ENCODE assay signal across 1 cellular context in the genomic region with DNA sequence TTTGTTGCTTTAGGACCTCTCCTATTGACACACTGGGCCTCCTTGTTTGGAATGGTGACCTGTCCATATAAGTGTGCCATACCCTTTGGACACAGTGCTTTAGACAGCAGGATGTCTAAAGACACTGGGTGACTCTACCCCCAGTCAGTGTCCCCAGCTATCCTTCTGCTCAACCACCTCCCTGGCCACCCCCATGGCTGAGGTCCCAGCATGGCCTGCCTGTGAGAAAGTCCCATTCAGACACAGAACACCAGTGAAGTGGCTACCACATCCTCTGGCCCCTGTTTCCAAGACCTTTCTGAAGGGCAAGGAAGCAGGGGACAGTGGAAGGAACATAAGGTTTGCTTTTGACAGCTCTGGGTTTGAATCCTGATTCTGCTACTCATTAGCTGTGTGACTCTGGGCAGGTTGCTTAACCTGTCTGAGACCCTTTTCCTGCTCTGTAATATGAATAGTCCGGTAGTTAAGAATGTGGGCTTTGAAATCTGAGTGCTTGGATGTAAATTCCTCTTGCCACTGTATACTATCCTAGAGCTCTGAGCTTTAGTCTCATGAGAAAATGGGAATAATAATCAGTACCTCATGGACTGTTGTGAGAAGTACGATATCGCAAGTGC.
TF ChIP-seq lines count a peak whose summit lies in the region.

No MANE protein-coding gene starts in this region.

TF ChIP-seq in K562, 482 proteins besides CTCF, POLR2A, EP300 and RAD21:
- TF ChIP-seq ZFP36 (IDR thresholded peaks at IDR 0.05; ENCODE audit: low read depth, low read length, partially characterized antibody) (peak; percentile 54), KLF6 (CRISPR knock-in tag; IDR thresholded peaks at IDR 0.05; ENCODE audit: borderline replicate concordance) (no peak), BCOR (IDR thresholded peaks at IDR 0.05) (peak; percentile 48; the same call in 1 of the 2 replicates), FOXP1 (CRISPR knock-in tag; IDR thresholded peaks at IDR 0.05) (no peak), RBM25 (IDR thresholded peaks at IDR 0.05; ENCODE audit: low read depth, low read length, severe bottlenecking) (peak; percentile 77), ZNF436 (CRISPR knock-in tag; IDR thresholded peaks at IDR 0.05) (no peak)
